22 cellular contexts compared by ENCODE assay signal in genomic region chr7:41540601-41541000, GRCh38.
DNase-seq lines count a peak whose midpoint lies in the region; ATAC-seq, FAIRE-seq and TF ChIP-seq lines count a peak whose summit lies in the region.
"Had no signal": no experiment of that assay in that cellular context is flagged by ENCODE, and none has a peak within 500 bp of the region (broad histone marks: within the 10 kb centered on the region; RNA-seq: fewer than 3 reads in every experiment).

No MANE protein-coding gene starts in this region.

- H2BK120ac ChIP-seq in H1 (replicated peaks; ENCODE audit: low read depth, low read length): no peak overlapping the region

- H3K4me3 Mint-ChIP-seq in GM23338: no peak overlapping the region
- H3K4me3 Mint-ChIP-seq: B cell; CD4-positive, alpha-beta T cell; CD8-positive, alpha-beta T cell had no signal

- H3K4me1 ChIP-seq in GM23338 (ENCODE audit: insufficient read depth) (peaks cover 12% of the 10 kb centered on the region), H1 (replicated peaks in 1 of 4; ENCODE audit: control insufficient read depth in 3 of 4, insufficient read depth in 4 of 4, low read length in 3 of 4) (peaks cover 2 to 15% (median 10%) of the 10 kb centered on the region in 4 experiments; a peak in 5 of 7 replicates), hepatocyte (ENCODE audit: insufficient read depth) (no peaks in the 10 kb centered on the region)
- H3K4me1 ChIP-seq: A549; BLaER1 treated with 17β-estradiol and CSF1 and Interleukin-3, amounts not matched to agents 10 nM and 100 nM; Caco-2 had no signal

- peak overlapping the region; percentile 11; the same call in 1 of the 2 replicates for H3K18ac ChIP-seq in H1 (ENCODE audit: extremely low read depth, low read length)

- peaks cover 10% of the 10 kb centered on the region; the same call in 1 of the 2 replicates for H3F3A ChIP-seq in GM23338 (replicated peaks; ENCODE audit: low read depth)

- H3K56ac ChIP-seq in H1 (replicated peaks; ENCODE audit: insufficient read length, low read depth, low read length): no peak overlapping the region

- no peaks in the 10 kb centered on the region for H3K79me1 ChIP-seq in H1 (ENCODE audit: low read depth, low read length)

- no peaks in the 10 kb centered on the region for H3K36me3 ChIP-seq in GM23338 (ENCODE audit: insufficient read depth)
- H3K36me3 ChIP-seq in H1 (ENCODE audit: control insufficient read depth in 2 of 4, insufficient read depth in 4 of 4, low read length in 3 of 4): no peaks in the 10 kb centered on the region
- H3K36me3 ChIP-seq in hepatocyte (replicated peaks; ENCODE audit: insufficient read depth, low read depth): no peaks in the 10 kb centered on the region
- H3K36me3 ChIP-seq: BLaER1 treated with 17β-estradiol and CSF1 and Interleukin-3, amounts not matched to agents 10 nM and 100 nM had no signal

- peak in 1 of 2 donors; percentile 74 for ATAC-seq in left cardiac atrium
- no peak for ATAC-seq in Right ventricle myocardium superior (ENCODE audit: poor library complexity)
- ATAC-seq in GM23338: no peak
- ATAC-seq: A549; CD8-positive, alpha-beta T cell had no signal

- H3K27ac ChIP-seq in GM23338 (ENCODE audit: low read depth) (no peak overlapping the region), H1 (ENCODE audit: low read depth, low read length) (no peak overlapping the region), hepatocyte (no peak overlapping the region)
- H3K27ac ChIP-seq: 22Rv1; A549; BLaER1 treated with 17β-estradiol and CSF1 and Interleukin-3, amounts not matched to agents 10 nM and 100 nM; C4-2B had no signal

- no peak overlapping the region for H3K23ac ChIP-seq in H1 (ENCODE audit: insufficient read length)

- FAIRE-seq in H1 (lab: Jason Lieb, UNC): no peak
- FAIRE-seq: A549, D721Med, G401.6, GM12891, GM19239 had no signal

- H2BK5ac ChIP-seq in H1 (ENCODE audit: low read depth, low read length): no peak overlapping the region

- no peaks in the 10 kb centered on the region for H3K36me3 Mint-ChIP-seq in GM23338 (ENCODE audit: low read depth)
- H3K36me3 Mint-ChIP-seq: CD8-positive, alpha-beta T cell had no signal

- H3K27ac Mint-ChIP-seq in GM23338: no peak overlapping the region
- H3K27ac Mint-ChIP-seq: B cell; CD4-positive, alpha-beta T cell; CD8-positive, alpha-beta T cell had no signal

- H3K4me1 Mint-ChIP-seq in GM23338: peaks cover 19% of the 10 kb centered on the region
- H3K4me1 Mint-ChIP-seq: B cell had no signal

- TF ChIP-seq CTCF in GM23338 (conservative IDR thresholded peaks at IDR 0.05; ENCODE audit: low read depth in 2 of 2) (no peak), H1 (IDR thresholded peaks at IDR 0.05; ENCODE audit: control extremely low read depth in 1 of 3, insufficient read depth in 1 of 3, low read depth in 1 of 3, low read length in 3 of 3) (no peak), hepatocyte (IDR thresholded peaks at IDR 0.05; ENCODE audit: poor library complexity) (no peak)

- POLR2A ChIA-PET in H1 (lab: Charles Lee; ENCODE audit: partially characterized antibody): no interaction called here

- H2AK5ac ChIP-seq in H1 (ENCODE audit: low read depth, low read length): no peak overlapping the region

- H3K4ac ChIP-seq in H1 (replicated peaks; ENCODE audit: insufficient read length, low read depth, low read length): no peak overlapping the region

- TF ChIP-seq POLR2A in H1 (IDR thresholded peaks at IDR 0.05; ENCODE audit: control extremely low read depth in 1 of 2, low read depth in 2 of 2, low read length in 2 of 2): no peak

- H3K79me2 ChIP-seq in GM23338 (replicated peaks; ENCODE audit: insufficient read depth) (no peaks in the 10 kb centered on the region), H1 (ENCODE audit: control insufficient read depth in 1 of 2, insufficient read depth in 2 of 2, low read length in 2 of 2) (no peaks in the 10 kb centered on the region), hepatocyte (no peaks in the 10 kb centered on the region)

- no peak overlapping the region for H4K8ac ChIP-seq in H1 (ENCODE audit: extremely low read depth, insufficient read depth, low read length)

- no peak overlapping the region for H4K5ac ChIP-seq in H1 (ENCODE audit: insufficient read length, low read depth, low read length)

- H2BK20ac ChIP-seq in H1 (ENCODE audit: low read length): peak overlapping the region; percentile 29

- H3K4me3 ChIP-seq in GM23338 (no peak overlapping the region), H1 (ENCODE audit: extremely low read depth in 1 of 4, insufficient read depth in 2 of 4, low read depth in 3 of 4, low read length in 4 of 4) (no peak overlapping the region), hepatocyte (no peak overlapping the region)
- H3K4me3 ChIP-seq: A549; BLaER1 treated with 17β-estradiol and CSF1 and Interleukin-3, amounts not matched to agents 10 nM and 100 nM had no signal

- no peak overlapping the region for H2BK15ac ChIP-seq in H1 (ENCODE audit: low read length)

- no peak for TF ChIP-seq EP300 in H1 (IDR thresholded peaks at IDR 0.05; ENCODE audit: borderline replicate concordance in 1 of 2, low read depth in 2 of 2, low read length in 2 of 2)

- CTCF ChIA-PET in H1 (lab: Charles Lee; ENCODE audit: partially characterized antibody): interaction anchor here (1.3 kb wide), 1 partner anchor 170 kb away, joined by 5 read pairs; no protein-coding TSS in a partner anchor

- H3K14ac ChIP-seq in H1 (ENCODE audit: insufficient read length): no peak overlapping the region

- WGBS in H1 (ENCODE audit: extremely low coverage in 1 of 2, insufficient coverage in 1 of 2, insufficient read length in 1 of 2, insufficient replicate concordance in 2 of 2, low coverage in 1 of 2, low lambda C conversion rate in 2 of 2, missing lambda C conversion rate in 1 of 2), 2 experiments: 89% methylated on average over 3 of the region's 3 CpGs; no CpG with 5 or more reads in 1 of the 2 experiments
- 86% methylated on average over 3 of the region's 3 CpGs for WGBS in hepatocyte (ENCODE audit: low lambda C conversion rate, missing lambda C conversion rate)

- no peaks in the 10 kb centered on the region for H3K23me2 ChIP-seq in H1 (ENCODE audit: low read depth, low read length)

- H2BK12ac ChIP-seq in H1 (ENCODE audit: low read depth, low read length): 0 out of 2 replicates have a peak overlapping the region, but pooled peaks have one; percentile 22

- H3K4me2 ChIP-seq in GM23338 (no peak overlapping the region), H1 (ENCODE audit: insufficient read depth in 1 of 2, low read depth in 2 of 2, low read length in 2 of 2) (no peak overlapping the region), hepatocyte (no peak overlapping the region)
- H3K4me2 ChIP-seq: A549; BLaER1 treated with 17β-estradiol and CSF1 and Interleukin-3, amounts not matched to agents 10 nM and 100 nM had no signal

- peak overlapping the region; percentile 26; the same call in 1 of the 2 replicates for H2AFZ ChIP-seq in GM23338
- 0 out of 2 replicates have a peak overlapping the region, but pooled peaks have one; percentile 21 for H2AFZ ChIP-seq in H1 (ENCODE audit: low read length)
- no peak overlapping the region for H2AFZ ChIP-seq in hepatocyte

- H4K20me1 ChIP-seq in GM23338 (replicated peaks; ENCODE audit: insufficient read depth) (no peaks in the 10 kb centered on the region), H1 (replicated peaks in 1 of 2; ENCODE audit: control insufficient read depth in 1 of 2, insufficient read depth in 2 of 2, low read length in 2 of 2) (no peaks in the 10 kb centered on the region), hepatocyte (ENCODE audit: insufficient read depth, poor library complexity, severe bottlenecking) (no peaks in the 10 kb centered on the region)
- H4K20me1 ChIP-seq: BLaER1 treated with 17β-estradiol and CSF1 and Interleukin-3, amounts not matched to agents 10 nM and 100 nM had no signal

- no peak overlapping the region for H3K9ac ChIP-seq in H1 (replicated peaks in 1 of 4; ENCODE audit: extremely low read depth in 1 of 4, low read depth in 3 of 4, low read length in 3 of 4)
- H3K9ac ChIP-seq: BLaER1 treated with 17β-estradiol and CSF1 and Interleukin-3, amounts not matched to agents 10 nM and 100 nM had no signal

- DNase-seq in left cardiac atrium (peak; percentile 26), Right ventricle myocardium superior (no peak), GM23338 (ENCODE audit: low spot score) (no peak), H1 (ENCODE audit: low read depth in 1 of 2, low spot score in 2 of 2) (no peak), hepatocyte (ENCODE audit: low spot score) (no peak), NCI-H345 (lab: John Stamatoyannopoulos, UW) (no peak)
- DNase-seq: AML-193; Caco-2; Calu3; CD4-positive, alpha-beta T cell; CD8-positive, alpha-beta T cell; DMS79 treated with DMSO at 0.1 percent for 48 hours; GF-D8 had no signal

- no peaks in the 10 kb centered on the region for H3K27me3 Mint-ChIP-seq in GM23338 (ENCODE audit: insufficient read depth, low read depth, poor library complexity)
- H3K27me3 Mint-ChIP-seq: B cell; CD4-positive, alpha-beta T cell had no signal

- no peak overlapping the region for H4K91ac ChIP-seq in H1 (replicated peaks; ENCODE audit: insufficient read length, low read length)

- H3K27me3 ChIP-seq in GM23338 (ENCODE audit: insufficient read depth) (no peaks in the 10 kb centered on the region), H1 (replicated peaks in 1 of 4; ENCODE audit: control insufficient read depth in 3 of 4, extremely low read depth in 1 of 4, insufficient read depth in 3 of 4, low read length in 3 of 4) (no peaks in the 10 kb centered on the region; a peak in 1 of 7 replicates), hepatocyte (no peaks in the 10 kb centered on the region)
- H3K27me3 ChIP-seq: BLaER1 treated with 17β-estradiol and CSF1 and Interleukin-3, amounts not matched to agents 10 nM and 100 nM had no signal

- H3K9me3 ChIP-seq in H1 (ENCODE audit: insufficient read depth in 2 of 2, low read depth in 1 of 2, low read length in 1 of 2) (no peaks in the 10 kb centered on the region), hepatocyte (ENCODE audit: low read depth) (no peaks in the 10 kb centered on the region)
- H3K9me3 ChIP-seq: A549; BLaER1 treated with 17β-estradiol and CSF1 and Interleukin-3, amounts not matched to agents 10 nM and 100 nM; Caco-2 had no signal

- H3K9me2 ChIP-seq in GM23338 (ENCODE audit: insufficient read depth) (peaks cover 9% of the 10 kb centered on the region; the same call in 1 of the 2 replicates), hepatocyte (replicated peaks; ENCODE audit: insufficient read depth) (no peaks in the 10 kb centered on the region)

- TF ChIP-seq RAD21 in H1 (IDR thresholded peaks at IDR 0.05 in 1 of 2, conservative IDR thresholded peaks at IDR 0.05 in 1 of 2; ENCODE audit: low read depth in 2 of 2, low read length in 2 of 2): no peak

- intact Hi-C loops in left cardiac atrium (cut with DNase I) (no loop called here), Right ventricle myocardium superior (cut with DNase I) (no loop called here)

- no peaks in the 10 kb centered on the region for H3K9me3 Mint-ChIP-seq in GM23338
- H3K9me3 Mint-ChIP-seq: CD8-positive, alpha-beta T cell had no signal

TF ChIP-seq in GM23338, 12 proteins besides CTCF, POLR2A, EP300 and RAD21 (continues in another document):
- TF ChIP-seq ZNF331 (CRISPR knock-in tag; IDR thresholded peaks at IDR 0.05; ENCODE audit: low read depth) (no peak), POLR2AphosphoS5 (IDR thresholded peaks at IDR 0.05; ENCODE audit: low read depth) (no peak)

TF ChIP-seq in H1, 55 proteins besides CTCF, POLR2A, EP300 and RAD21 (continues in another document):
- TF ChIP-seq GABPA (IDR thresholded peaks at IDR 0.05; ENCODE audit: borderline replicate concordance, insufficient read depth, low read length) (no peak), YY1 (IDR thresholded peaks at IDR 0.05; ENCODE audit: low read depth, low read length) (no peak)
